16 cellular contexts compared by ENCODE assay signal in the genomic region with DNA sequence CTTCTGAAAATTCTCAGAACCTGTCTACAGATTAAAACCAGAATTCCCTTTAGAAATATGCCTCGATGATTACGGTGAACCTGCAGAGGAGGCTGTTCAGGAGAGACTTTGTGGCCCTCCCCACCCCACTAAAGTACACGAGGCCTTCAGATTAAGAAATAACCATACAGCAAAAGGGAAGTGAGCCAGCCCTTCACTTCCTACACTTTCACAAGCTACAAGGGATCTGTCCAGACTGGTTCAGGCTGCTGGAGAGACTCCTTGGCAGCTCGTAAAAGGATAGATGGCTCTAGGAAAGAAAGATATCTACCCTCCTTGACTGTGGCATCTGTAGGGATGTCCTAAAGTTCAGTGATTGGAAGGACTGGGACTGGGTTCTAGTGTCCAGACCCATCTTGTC.
DNase-seq lines count a peak whose midpoint lies in the region; ATAC-seq, FAIRE-seq and TF ChIP-seq lines count a peak whose summit lies in the region.
"Had no signal": no experiment of that assay in that cellular context is flagged by ENCODE, and none has a peak within 500 bp of the region (broad histone marks: within the 10 kb centered on the region; RNA-seq: fewer than 3 reads in every experiment).

No MANE protein-coding gene starts in this region.

- intact Hi-C loops in left cardiac atrium (cut with DNase I) (no loop called here), heart left ventricle (cut with DNase I) (no loop called here), transverse colon (cut with DNase I; ENCODE audit: low total_unique reads) (no loop called here)

- DNase-seq in left cardiac atrium: no peak
- no peak for DNase-seq in heart left ventricle
- DNase-seq in SKM-1 (lab: John Stamatoyannopoulos, UW; ENCODE audit: unreplicated experiment): peak; percentile 47
- no peak for DNase-seq in transverse colon
- no peak for DNase-seq in RCC 7860 (ENCODE audit: low spot score)
- DNase-seq: Caco-2, IMR-90, NCI-H1092 treated with DMSO at 0.1 percent for 48 hours, NCI-H1694 treated with DMSO at 0.1 percent for 48 hours, NCI-H446, NCI-H82 had no signal

- H3K27ac ChIP-seq in heart left ventricle: no peak overlapping the region
- H3K27ac ChIP-seq in transverse colon: no peak overlapping the region
- H3K27ac ChIP-seq: A549 had no signal

- TF ChIP-seq POLR2A in heart left ventricle (IDR thresholded peaks at IDR 0.05): no peak
- no peak for TF ChIP-seq POLR2A in transverse colon (IDR thresholded peaks at IDR 0.05)

- TF ChIP-seq CTCF in heart left ventricle (IDR thresholded peaks at IDR 0.05): no peak
- TF ChIP-seq CTCF in transverse colon (IDR thresholded peaks at IDR 0.05): no peak

- FAIRE-seq in RCC 7860 (lab: Jason Lieb, UNC): no peak

- WGBS in heart left ventricle, 4 donors: 65 to 92% (median 87%) methylated on average over 4 of the region's 4 CpGs
- WGBS in transverse colon (ENCODE audit: low coverage in 1 of 2), 2 donors: 78 to 85% methylated on average over 4 of the region's 4 CpGs

- TF ChIP-seq EP300 in transverse colon (IDR thresholded peaks at IDR 0.05; ENCODE audit: low read depth): no peak

- H3K27me3 ChIP-seq in heart left ventricle (no peaks in the 10 kb centered on the region), transverse colon (peaks cover 6% of the 10 kb centered on the region)

- ATAC-seq in left cardiac atrium (peak; percentile 15 to 17), heart left ventricle (no peak), esophagus mucosa (peak; percentile 36), HG03095 (IDR thresholded peaks at IDR 0.05; ENCODE audit: unreplicated experiment) (no peak), HG03097 (IDR thresholded peaks at IDR 0.05; ENCODE audit: low FRiP score, unreplicated experiment) (no peak)
- ATAC-seq: A549 had no signal

- in situ Hi-C loops in transverse colon (cut with MboI; ENCODE audit: low pct_ligation_motif_present in 1 of 4, low pct_unique_long_range_greater_than_20kb in 1 of 4, low sequenced_read_pairs in 3 of 4): loop anchor here in 1 of 4 donors (5.0 kb wide), 1 partner anchor 99 kb away; no protein-coding TSS in a partner anchor

- H3K4me1 ChIP-seq in heart left ventricle: peaks cover 0 to 8% (median 0%) of the 10 kb centered on the region in 12 donors
- no peaks in the 10 kb centered on the region for H3K4me1 ChIP-seq in transverse colon
- H3K4me1 ChIP-seq: A549, Caco-2, HAP-1 had no signal

- H3K36me3 ChIP-seq in heart left ventricle (peaks cover 0 to 27% (median 0%) of the 10 kb centered on the region in 9 donors), transverse colon (no peaks in the 10 kb centered on the region)
- H3K36me3 ChIP-seq: HAP-1 had no signal

- no peak overlapping the region for H3K4me3 ChIP-seq in heart left ventricle
- H3K4me3 ChIP-seq in transverse colon: no peak overlapping the region
- H3K4me3 ChIP-seq: A549, HAP-1 had no signal

- H3K9me3 ChIP-seq in heart left ventricle (no peaks in the 10 kb centered on the region), transverse colon (no peaks in the 10 kb centered on the region)
- H3K9me3 ChIP-seq: A549, Caco-2, HAP-1 had no signal

Comparison
In these comparisons a context has a peak if more than half of its experiments do, and no peak if none do; other contexts are left out.
1. ATAC-seq: peak in left cardiac atrium (2 of 2) and esophagus mucosa (single experiment); none in heart left ventricle (0 of 4), HG03095 (single experiment) and HG03097 (single experiment).